Comparison of ENCODE assay signal across 1 cellular context in genomic region chr9:103397868-103398600, GRCh38.
TF ChIP-seq lines count a peak whose summit lies in the region.

No MANE protein-coding gene starts in this region.

TF ChIP-seq in HCT116, 20 proteins besides CTCF, POLR2A, EP300 and RAD21 (continued from another document):
- no peak for TF ChIP-seq REST (IDR thresholded peaks at IDR 0.05; ENCODE audit: low read depth)
- TF ChIP-seq YY1 (IDR thresholded peaks at IDR 0.05; ENCODE audit: extremely low read depth, insufficient replicate concordance, low read depth, low read length): no peak
- TF ChIP-seq JUND (IDR thresholded peaks at IDR 0.05): no peak
- TF ChIP-seq ZFX (IDR thresholded peaks at IDR 0.05): no peak
- TF ChIP-seq MAX (IDR thresholded peaks at IDR 0.05): no peak
- TF ChIP-seq ZBTB33 (IDR thresholded peaks at IDR 0.05; ENCODE audit: extremely low read depth, insufficient replicate concordance, low read length): no peak
- no peak for TF ChIP-seq SRF (IDR thresholded peaks at IDR 0.05; ENCODE audit: low read depth)
- no peak for TF ChIP-seq SP1 (IDR thresholded peaks at IDR 0.05; ENCODE audit: low read depth)
